Comparison of ENCODE assay signal across 28 cellular contexts in genomic region chr5:170880084-170880483, GRCh38.
"Had no signal": no experiment of that assay in that cellular context is flagged by ENCODE, and none has a peak within 500 bp of the region (broad histone marks: within the 10 kb centered on the region; RNA-seq: fewer than 3 reads in every experiment).

No MANE protein-coding gene starts in this region.

- H3K36me3 ChIP-seq: left lung, lower lobe of right lung, neural progenitor cell, neutrophil, ovary, right atrium auricular region, right lobe of liver, stomach, thyroid gland, transverse colon, upper lobe of left lung had no signal

- DNase-seq: hippocampal formation; kidney; left colon; left lung; lower lobe of right lung; mammary epithelial cell; mesenchymal stem cell; naive thymus-derived CD8-positive, alpha-beta T cell; nephron progenitor cell; occipital lobe; ovary; right lobe of liver; stimulated activated CD4-positive, alpha-beta T cell treated with anti-CD3 and anti-CD28 coated beads, Interleukin-12 subunit alpha, Interleukin-12 subunit beta, amount 100 ng/mL, for 4 hours; stimulated activated CD4-positive, alpha-beta T cell treated with anti-CD3 and anti-CD28 coated beads, Interleukin-15, amount 100 ng/mL, for 24 hours; stimulated activated CD4-positive, alpha-beta T cell treated with anti-CD3 and anti-CD28 coated beads, Interleukin-2, amount 100 ng/mL, for 24 hours; stimulated activated CD4-positive, alpha-beta T cell treated with anti-CD3 and anti-CD28 coated beads, Interleukin-4, amount 100 ng/mL, for 1 hour; stimulated activated naive B cell treated with anti-CD40 and anti-IgM and Interleukin-4, amounts not matched to agents 10 μg/mL and 1 μg/mL and 100 μg/mL, for 72 hours; stimulated activated naive CD8-positive, alpha-beta T cell treated with anti-CD3 and anti-CD28 coated beads, Interleukin-15, Interleukin-2, amounts not matched to agents 100 U/mL and 50 U/mL, for 24 hours; stomach; testis; thyroid gland; transverse colon; upper lobe of left lung had no signal

- H3K4me1 ChIP-seq: lower lobe of right lung, neural progenitor cell, right atrium auricular region, right lobe of liver, testis, upper lobe of left lung had no signal

- H3K27ac ChIP-seq: left lung, lower lobe of right lung, neural progenitor cell, neutrophil, ovary, right atrium auricular region, right lobe of liver, stomach, testis, thyroid gland, transverse colon, upper lobe of left lung had no signal

- H2AFZ ChIP-seq: neural progenitor cell had no signal

- H3K27me3 ChIP-seq: left lung, neural progenitor cell, neutrophil, ovary, right atrium auricular region, right lobe of liver, stomach, testis, thyroid gland, transverse colon, upper lobe of left lung had no signal

- H3K36me3 Mint-ChIP-seq: naive thymus-derived CD8-positive, alpha-beta T cell; stimulated activated naive B cell treated with anti-CD40 and anti-IgM and Interleukin-4, amounts not matched to agents 10 μg/mL and 1 μg/mL and 100 μg/mL, for 72 hours had no signal

- H3K4me1 Mint-ChIP-seq: naive thymus-derived CD8-positive, alpha-beta T cell; neural progenitor cell; stimulated activated naive B cell treated with anti-CD40 and anti-IgM and Interleukin-4, amounts not matched to agents 10 μg/mL and 1 μg/mL and 100 μg/mL, for 72 hours had no signal

- FAIRE-seq: islet of Langerhans, kidney had no signal

- H3K4me3 Mint-ChIP-seq: naive thymus-derived CD8-positive, alpha-beta T cell; nephron progenitor cell; neural progenitor cell; stimulated activated naive B cell treated with anti-CD40 and anti-IgM and Interleukin-4, amounts not matched to agents 10 μg/mL and 1 μg/mL and 100 μg/mL, for 72 hours had no signal

- H3K27me3 Mint-ChIP-seq: progenitor cell of endocrine pancreas had no signal

- H3K4me3 ChIP-seq: left lung, lower lobe of right lung, neural progenitor cell, ovary, right atrium auricular region, right lobe of liver, stomach, testis, thyroid gland, transverse colon, upper lobe of left lung had no signal

- H3K27ac Mint-ChIP-seq: naive thymus-derived CD8-positive, alpha-beta T cell; nephron progenitor cell; neural progenitor cell; progenitor cell of endocrine pancreas; stimulated activated naive B cell treated with anti-CD40 and anti-IgM and Interleukin-4, amounts not matched to agents 10 μg/mL and 1 μg/mL and 100 μg/mL, for 72 hours had no signal

- H3K9ac ChIP-seq: neural progenitor cell had no signal

- H3K4me2 ChIP-seq: neural progenitor cell had no signal

- ATAC-seq: left colon; left lung; lower lobe of right lung; naive thymus-derived CD8-positive, alpha-beta T cell; right lobe of liver; stimulated activated naive B cell treated with anti-CD40 and anti-IgM and Interleukin-4, amounts not matched to agents 10 μg/mL and 1 μg/mL and 100 μg/mL, for 72 hours; stimulated activated naive CD8-positive, alpha-beta T cell treated with anti-CD3 and anti-CD28 coated beads, Interleukin-15, Interleukin-2, amounts not matched to agents 100 U/mL and 50 U/mL, for 24 hours had no signal

- H3K9me3 ChIP-seq: lower lobe of right lung, neutrophil, ovary, right atrium auricular region, right lobe of liver, stomach, testis, thyroid gland, transverse colon, upper lobe of left lung had no signal
